Comparison of ENCODE assay signal across 21 cellular contexts in genomic region chr22:35987487-35987886, GRCh38. TPM values are rescaled to one million over a fixed set of nuclear protein-coding genes. Genes with fewer than 3 reads are reported as not detected.
DNase-seq lines count a peak whose midpoint lies in the region; ATAC-seq, FAIRE-seq and TF ChIP-seq lines count a peak whose summit lies in the region.
"Had no signal": no experiment of that assay in that cellular context is flagged by ENCODE, and none has a peak within 500 bp of the region (broad histone marks: within the 10 kb centered on the region; RNA-seq: fewer than 3 reads in every experiment).

No MANE protein-coding gene starts in this region.

- TF ChIP-seq CTCF in H1 (IDR thresholded peaks at IDR 0.05; ENCODE audit: control extremely low read depth in 1 of 3, insufficient read depth in 1 of 3, low read depth in 1 of 3, low read length in 3 of 3), result no peak
- TF ChIP-seq CTCF in osteoblast (IDR thresholded peaks at IDR 0.05; ENCODE audit: extremely low read depth, low read depth, low read length), result no peak

- no peak overlapping the region for H2BK15ac ChIP-seq in H1 (ENCODE audit: low read length)

- no peak overlapping the region for H3K4me2 ChIP-seq in GM23248 (ENCODE audit: unreplicated experiment)
- no peak overlapping the region for H3K4me2 ChIP-seq in H1 (ENCODE audit: insufficient read depth in 1 of 2, low read depth in 2 of 2, low read length in 2 of 2)
- no peak overlapping the region for H3K4me2 ChIP-seq in osteoblast (ENCODE audit: insufficient read depth, low read length)

- CTCF ChIA-PET in H1 (lab: Charles Lee; ENCODE audit: partially characterized antibody), result interaction anchor here (0.6 to 2.2 kb wide), 3 partner anchors 12 to 497 kb away, joined by 3 to 11 read pairs (median 3); no protein-coding TSS in a partner anchor

- no peak overlapping the region for H4K91ac ChIP-seq in H1 (replicated peaks; ENCODE audit: insufficient read length, low read length)

- peaks cover 29% of the 10 kb centered on the region for H3F3A ChIP-seq in GM23248 (ENCODE audit: insufficient read depth)

- H3K9me2 ChIP-seq in GM23248 (ENCODE audit: insufficient read depth), result no peaks in the 10 kb centered on the region

- DNase-seq in GM23248 (peak; percentile 81), NCI-H446 treated with DMSO at 0.1 percent for 48 hours (lab: John Stamatoyannopoulos, UW) (peak; percentile 42), H1 (ENCODE audit: low read depth in 1 of 2, low spot score in 2 of 2) (no peak), osteoblast (ENCODE audit: insufficient read length, low spot score, missing footprints) (peak; percentile 38), glomerular visceral epithelial cell (ENCODE audit: extremely low spot score) (no peak), left lobe of liver (ENCODE audit: low spot score) (no peak)
- DNase-seq: activated CD8-positive, alpha-beta T cell treated with anti-CD3 and anti-CD28 coated beads for 36 hours; GOT3; heart right ventricle; MG63; NCI-H226; stimulated activated CD4-positive, alpha-beta T cell treated with anti-CD3 and anti-CD28 coated beads, Interleukin-4, amount 100 ng/mL, for 1 hour; stimulated activated CD8-positive, alpha-beta memory T cell treated with anti-CD3 and anti-CD28 coated beads, Interleukin-4, amount 100 ng/mL, for 48 hours; SW 1271 had no signal

- H2AFZ ChIP-seq in GM23248, result no peak overlapping the region
- no peak overlapping the region for H2AFZ ChIP-seq in H1 (ENCODE audit: low read length)
- no peak overlapping the region for H2AFZ ChIP-seq in osteoblast (ENCODE audit: low read length)

- TF ChIP-seq RAD21 in H1 (IDR thresholded peaks at IDR 0.05 in 1 of 2, conservative IDR thresholded peaks at IDR 0.05 in 1 of 2; ENCODE audit: low read depth in 2 of 2, low read length in 2 of 2), result no peak

- H4K8ac ChIP-seq in H1 (ENCODE audit: extremely low read depth, insufficient read depth, low read length), result no peak overlapping the region

- H3K27me3 ChIP-seq in GM23248 (replicated peaks; ENCODE audit: insufficient read depth), result no peaks in the 10 kb centered on the region
- H3K27me3 ChIP-seq in H1 (replicated peaks in 1 of 4; ENCODE audit: control insufficient read depth in 3 of 4, extremely low read depth in 1 of 4, insufficient read depth in 3 of 4, low read length in 3 of 4), result no peaks in the 10 kb centered on the region
- H3K27me3 ChIP-seq in osteoblast (ENCODE audit: insufficient read depth, low read length), result no peaks in the 10 kb centered on the region
- H3K27me3 ChIP-seq: heart right ventricle, MG63 had no signal

- no peaks in the 10 kb centered on the region for H3K9me3 ChIP-seq in GM23248 (ENCODE audit: low read depth)
- H3K9me3 ChIP-seq in H1 (ENCODE audit: insufficient read depth in 2 of 2, low read depth in 1 of 2, low read length in 1 of 2), result no peaks in the 10 kb centered on the region
- H3K9me3 ChIP-seq in osteoblast (ENCODE audit: low read depth, low read length), result no peaks in the 10 kb centered on the region
- H3K9me3 ChIP-seq: heart right ventricle, MG63, neutrophil had no signal

- 54 to 68% methylated on average over 1 of the region's 1 CpG for WGBS in GM23248 (ENCODE audit: low coverage in 1 of 2, low lambda C conversion rate in 2 of 2, missing lambda C conversion rate in 2 of 2), 2 experiments
- WGBS in H1 (ENCODE audit: extremely low coverage in 1 of 2, insufficient coverage in 1 of 2, insufficient read length in 1 of 2, insufficient replicate concordance in 2 of 2, low coverage in 1 of 2, low lambda C conversion rate in 2 of 2, missing lambda C conversion rate in 1 of 2), 2 experiments, result 95% methylated on average over 1 of the region's 1 CpG; no CpG with 5 or more reads in 1 of the 2 experiments

- H2AK5ac ChIP-seq in H1 (ENCODE audit: low read depth, low read length), result no peak overlapping the region

- H3K4me1 ChIP-seq in GM23248 (ENCODE audit: insufficient read depth) (peaks cover 38% of the 10 kb centered on the region), H1 (replicated peaks in 1 of 4; ENCODE audit: control insufficient read depth in 3 of 4, insufficient read depth in 4 of 4, low read length in 3 of 4) (peaks cover 0 to 9% (median under 1%) of the 10 kb centered on the region in 4 experiments; a peak in 3 of 7 replicates), osteoblast (ENCODE audit: insufficient read depth, low read length) (peaks cover 27% of the 10 kb centered on the region)

- POLR2A ChIA-PET in H1 (lab: Charles Lee; ENCODE audit: partially characterized antibody), result interaction anchor here (1.2 kb wide), 1 partner anchor 9 kb away, joined by 4 read pairs; no protein-coding TSS in a partner anchor

- H3K14ac ChIP-seq in H1 (ENCODE audit: insufficient read length), result no peak overlapping the region

- in situ Hi-C loops in GM23248 (cut with MboI), result no loop called here

- H3K23me2 ChIP-seq in H1 (ENCODE audit: low read depth, low read length), result no peaks in the 10 kb centered on the region

- no peak overlapping the region for H2BK120ac ChIP-seq in H1 (replicated peaks; ENCODE audit: low read depth, low read length)

- H3K36me3 ChIP-seq in GM23248 (ENCODE audit: low read depth), result no peaks in the 10 kb centered on the region
- no peaks in the 10 kb centered on the region for H3K36me3 ChIP-seq in H1 (ENCODE audit: control insufficient read depth in 2 of 4, insufficient read depth in 4 of 4, low read length in 3 of 4)
- H3K36me3 ChIP-seq in osteoblast (ENCODE audit: insufficient read depth, low read length), result no peaks in the 10 kb centered on the region
- H3K36me3 ChIP-seq: heart right ventricle, neutrophil had no signal

- H3K4ac ChIP-seq in H1 (replicated peaks; ENCODE audit: insufficient read length, low read depth, low read length), result no peak overlapping the region

- H2BK12ac ChIP-seq in H1 (ENCODE audit: low read depth, low read length), result no peak overlapping the region

- H3K79me1 ChIP-seq in H1 (ENCODE audit: low read depth, low read length), result peaks cover 3% of the 10 kb centered on the region; the same call in 1 of the 2 replicates

- ATAC-seq in GM21367 (IDR thresholded peaks at IDR 0.05; ENCODE audit: unreplicated experiment) (no peak), left lobe of liver (no peak)
- ATAC-seq: activated CD8-positive, alpha-beta T cell treated with anti-CD3 and anti-CD28 coated beads for 36 hours; activated T-helper 17 cell treated with anti-CD3 and anti-CD28 coated beads, Interleukin-2, amount 50 U/mL, for 72 hours; GM12878; heart right ventricle; sciatic nerve had no signal

- H4K20me1 ChIP-seq in GM23248 (ENCODE audit: insufficient read depth), result no peaks in the 10 kb centered on the region
- peaks cover 5 to 6% of the 10 kb centered on the region in 2 experiments for H4K20me1 ChIP-seq in H1 (replicated peaks in 1 of 2; ENCODE audit: control insufficient read depth in 1 of 2, insufficient read depth in 2 of 2, low read length in 2 of 2)
- H4K20me1 ChIP-seq in osteoblast (ENCODE audit: insufficient read depth, low read length), result peaks cover 16% of the 10 kb centered on the region

- no peak overlapping the region for H3K56ac ChIP-seq in H1 (replicated peaks; ENCODE audit: insufficient read length, low read depth, low read length)

- H3K27ac ChIP-seq in GM23248, result 0 out of 2 replicates have a peak overlapping the region, but pooled peaks have one; percentile 11
- H3K27ac ChIP-seq in H1 (ENCODE audit: low read depth, low read length), result no peak overlapping the region
- peak overlapping the region; percentile 28 for H3K27ac ChIP-seq in osteoblast (ENCODE audit: low read depth, low read length)
- H3K27ac ChIP-seq: C4-2B, neutrophil had no signal

- H2BK5ac ChIP-seq in H1 (ENCODE audit: low read depth, low read length), result no peak overlapping the region

- peaks cover 100% of the 10 kb centered on the region for H3K79me2 ChIP-seq in GM23248 (ENCODE audit: insufficient read depth)
- peaks cover 0 to 77% of the 10 kb centered on the region in 2 experiments; a peak in 2 of 4 replicates for H3K79me2 ChIP-seq in H1 (ENCODE audit: control insufficient read depth in 1 of 2, insufficient read depth in 2 of 2, low read length in 2 of 2)
- H3K79me2 ChIP-seq in osteoblast (ENCODE audit: insufficient read depth, low read length), result peaks cover 84% of the 10 kb centered on the region

- H3K23ac ChIP-seq in H1 (ENCODE audit: insufficient read length), result no peak overlapping the region

- TF ChIP-seq POLR2A in H1 (IDR thresholded peaks at IDR 0.05; ENCODE audit: control extremely low read depth in 1 of 2, low read depth in 2 of 2, low read length in 2 of 2), result no peak

- peak; percentile 19 for FAIRE-seq in H1 (lab: Jason Lieb, UNC)
- FAIRE-seq: GM12878, keratinocyte had no signal

- no peak overlapping the region for H4K5ac ChIP-seq in H1 (ENCODE audit: insufficient read length, low read depth, low read length)

- no peak overlapping the region for H3K9ac ChIP-seq in GM23248
- no peak overlapping the region for H3K9ac ChIP-seq in H1 (replicated peaks in 1 of 4; ENCODE audit: extremely low read depth in 1 of 4, low read depth in 3 of 4, low read length in 3 of 4)

- H3K4me3 ChIP-seq in GM23248 (no peak overlapping the region), H1 (ENCODE audit: extremely low read depth in 1 of 4, insufficient read depth in 2 of 4, low read depth in 3 of 4, low read length in 4 of 4) (no peak overlapping the region), osteoblast (ENCODE audit: insufficient read depth, low read length) (no peak overlapping the region)
- H3K4me3 ChIP-seq: GM12878, heart right ventricle, MG63 had no signal

- no peak overlapping the region for H3K18ac ChIP-seq in H1 (ENCODE audit: extremely low read depth, low read length)

- H2BK20ac ChIP-seq in H1 (ENCODE audit: low read length), result no peak overlapping the region

- no peak for TF ChIP-seq EP300 in H1 (IDR thresholded peaks at IDR 0.05; ENCODE audit: borderline replicate concordance in 1 of 2, low read depth in 2 of 2, low read length in 2 of 2)

TF ChIP-seq in H1, 55 proteins besides CTCF, POLR2A, EP300 and RAD21 (continues in another document):
- no peak for TF ChIP-seq JUND (IDR thresholded peaks at IDR 0.05; ENCODE audit: low read length)
- no peak for TF ChIP-seq MAFK (IDR thresholded peaks at IDR 0.05; ENCODE audit: low read depth, low read length)
- TF ChIP-seq SP1 (IDR thresholded peaks at IDR 0.05; ENCODE audit: low read depth, low read length), result no peak
- TF ChIP-seq KDM1A (IDR thresholded peaks at IDR 0.05; ENCODE audit: borderline replicate concordance, low read length), result no peak

RNA-seq across cellular contexts. Expression of gene RBFOX2, which starts 41.1 kb away (rescaled TPM):
- total RNA-seq in GM23248 (2014; rRNA removed; shearing (Covaris generic)), result 136 and 139 TPM in 2 replicates
- 127 and 135 TPM in 2 replicates for polyA plus RNA-seq in GM23248 (2016; fragmentation: Nextera tagmentation; extraction: Ambion mirVana)
- 108 and 121 TPM in 2 replicates for total RNA-seq in H1 (2021; fragmentation: NEBNext Ultra II Directional; extraction: Animal tissue kit (Norgen Biotek cat#: 25700))
- polyA plus RNA-seq in H1 (2011; rRNA removed), result 122 and 138 TPM in 2 replicates
- polyA plus RNA-seq in H1 (2011; cell fraction: cytosol; rRNA removed), result 125 TPM
- polyA plus RNA-seq in H1 (2011; cell fraction: nucleus; rRNA removed), result 169 TPM
- 66.5 to 88.5 TPM (median 83.3 TPM) in 4 replicates for polyA plus RNA-seq in H1 (2012, experiment 1 of 2)
- 21.5 TPM for polyA plus RNA-seq in H1 (2012, experiment 2 of 2)
- polyA plus RNA-seq in H1 (2013, experiment 1 of 2), result 74.2 TPM
- 74.1 TPM for polyA plus RNA-seq in H1 (2013, experiment 2 of 2)
- polyA minus RNA-seq in H1 (2011; rRNA and poly(A)+ RNA removed), result 181 and 254 TPM in 2 replicates
- 83.7 TPM for polyA minus RNA-seq in H1 (2011; cell fraction: cytosol; rRNA and poly(A)+ RNA removed)
- 129 TPM for polyA minus RNA-seq in H1 (2011; cell fraction: nucleus; rRNA and poly(A)+ RNA removed)
- total RNA-seq in osteoblast, result 171 and 189 TPM in 2 replicates
- 25.5 TPM for total RNA-seq in left lobe of liver

Comparison
In these comparisons a context has a peak if more than half of its experiments do, and no peak if none do; other contexts are left out.
1. DNase-seq: peak in GM23248 (single experiment), NCI-H446 treated with DMSO at 0.1 percent for 48 hours (single experiment) and osteoblast (single experiment); none in H1 (0 of 2), glomerular visceral epithelial cell (single experiment) and left lobe of liver (single experiment).